2 cellular contexts compared by ENCODE assay signal in genomic region chr6:35040398-35040797, GRCh38.
TF ChIP-seq lines count a peak whose summit lies in the region.

No MANE protein-coding gene starts in this region.

TF ChIP-seq in IMR-90, 13 proteins besides CTCF, POLR2A, EP300 and RAD21:
- TF ChIP-seq BHLHE40 (IDR thresholded peaks at IDR 0.05; ENCODE audit: low read depth, low read length): no peak
- no peak for TF ChIP-seq MAZ (IDR thresholded peaks at IDR 0.05; ENCODE audit: borderline replicate concordance, low read depth, low read length)
- 0 out of 2 replicates have a peak, but pooled peaks have one; percentile 15 for TF ChIP-seq MXI1 (IDR thresholded peaks at IDR 0.05; ENCODE audit: borderline replicate concordance, low read depth, low read length)
TF ChIP-seq in IMR-90: peak in this region for 1.

TF ChIP-seq in H1, 55 proteins besides CTCF, POLR2A, EP300 and RAD21:
- TF ChIP-seq KDM1A (IDR thresholded peaks at IDR 0.05; ENCODE audit: borderline replicate concordance, low read length) (no peak), MAFK (IDR thresholded peaks at IDR 0.05; ENCODE audit: low read depth, low read length) (no peak)
